Comparison of ENCODE assay signal across 23 cellular contexts in genomic region chr3:9965200-9965875, GRCh38. TPM values are rescaled to one million over a fixed set of nuclear protein-coding genes. Genes with fewer than 3 reads are reported as not detected.
DNase-seq lines count a peak whose midpoint lies in the region; ATAC-seq, FAIRE-seq and TF ChIP-seq lines count a peak whose summit lies in the region.
"Had no signal": no experiment of that assay in that cellular context is flagged by ENCODE, and none has a peak within 500 bp of the region (broad histone marks: within the 10 kb centered on the region; RNA-seq: fewer than 3 reads in every experiment).

No MANE protein-coding gene starts in this region.

- no peak for TF ChIP-seq POLR2A in GM12891 (IDR thresholded peaks at IDR 0.05; ENCODE audit: low read depth, low read length)

- no peak overlapping the region for H3K9ac ChIP-seq in astrocyte (ENCODE audit: low read length)
- H3K9ac ChIP-seq: BLaER1 treated with 17β-estradiol and CSF1 and Interleukin-3, amounts not matched to agents 10 nM and 100 nM had no signal

- no peak overlapping the region for H2AFZ ChIP-seq in astrocyte (ENCODE audit: low read depth, low read length)

- peaks cover 9% of the 10 kb centered on the region for H3K4me1 ChIP-seq in astrocyte (ENCODE audit: insufficient read depth, low read length)
- H3K4me1 ChIP-seq: BLaER1 treated with 17β-estradiol and CSF1 and Interleukin-3, amounts not matched to agents 10 nM and 100 nM; Caco-2 had no signal

- no peaks in the 10 kb centered on the region for H4K20me1 ChIP-seq in astrocyte (ENCODE audit: insufficient read depth, low read length)
- H4K20me1 ChIP-seq: BLaER1 treated with 17β-estradiol and CSF1 and Interleukin-3, amounts not matched to agents 10 nM and 100 nM had no signal

- H3K4me1 Mint-ChIP-seq in astrocyte (ENCODE audit: low read depth, unreplicated experiment) = peaks cover 2% of the 10 kb centered on the region
- H3K4me1 Mint-ChIP-seq: B cell had no signal

- H3K27me3 ChIP-seq in astrocyte (ENCODE audit: insufficient read depth, low read length) = no peaks in the 10 kb centered on the region
- H3K27me3 ChIP-seq: BLaER1 treated with 17β-estradiol and CSF1 and Interleukin-3, amounts not matched to agents 10 nM and 100 nM had no signal

- no peak overlapping the region for H3K4me3 ChIP-seq in astrocyte (ENCODE audit: insufficient read depth, low read depth, low read length)
- H3K4me3 ChIP-seq: A549; BLaER1 treated with 17β-estradiol and CSF1 and Interleukin-3, amounts not matched to agents 10 nM and 100 nM had no signal

- DNase-seq in activated effector memory CD4-positive, alpha-beta T cell treated with anti-CD3 and anti-CD28 coated beads, Interleukin-2, amount 50 U/mL, for 16 hours = peak; percentile 27
- no peak for DNase-seq in activated effector memory CD4-positive, alpha-beta T cell treated with Interleukin-2 at 50 U/mL for 16 hours
- peak; percentile 52 for DNase-seq in astrocyte (ENCODE audit: low read depth)
- peak; percentile 22 for DNase-seq in mesenteric fat pad (ENCODE audit: low spot score)
- DNase-seq in GM12891 (ENCODE audit: insufficient read length, low spot score) = no peak
- DNase-seq: AML-193; Caco-2; Calu3; CD4-positive, alpha-beta T cell; CD8-positive, alpha-beta T cell; DMS79 treated with DMSO at 0.1 percent for 48 hours; GF-D8 had no signal

- no peak overlapping the region for H3K27ac Mint-ChIP-seq in astrocyte (ENCODE audit: unreplicated experiment)
- H3K27ac Mint-ChIP-seq: B cell; CD4-positive, alpha-beta T cell; CD8-positive, alpha-beta T cell had no signal

- H3K79me2 ChIP-seq in astrocyte (ENCODE audit: insufficient read depth, low read length) = no peaks in the 10 kb centered on the region

- no peak overlapping the region for H3K4me2 ChIP-seq in astrocyte (ENCODE audit: low read length)
- H3K4me2 ChIP-seq: A549; BLaER1 treated with 17β-estradiol and CSF1 and Interleukin-3, amounts not matched to agents 10 nM and 100 nM had no signal

- ATAC-seq in GM18519 (IDR thresholded peaks at IDR 0.05; ENCODE audit: low FRiP score, unreplicated experiment) = no peak
- ATAC-seq: A549; CD8-positive, alpha-beta T cell had no signal

- peaks cover 20% of the 10 kb centered on the region for H3K36me3 Mint-ChIP-seq in astrocyte (ENCODE audit: low read depth, unreplicated experiment)

- no peaks in the 10 kb centered on the region for H3K27me3 Mint-ChIP-seq in astrocyte (ENCODE audit: low read depth, unreplicated experiment)
- H3K27me3 Mint-ChIP-seq: B cell; CD4-positive, alpha-beta T cell had no signal

- H3K4me3 Mint-ChIP-seq in astrocyte (ENCODE audit: unreplicated experiment) = no peak overlapping the region
- H3K4me3 Mint-ChIP-seq: B cell; CD4-positive, alpha-beta T cell; CD8-positive, alpha-beta T cell had no signal

- no peaks in the 10 kb centered on the region for H3K9me3 Mint-ChIP-seq in astrocyte (ENCODE audit: unreplicated experiment)
- H3K9me3 Mint-ChIP-seq: CD4-positive, alpha-beta T cell; CD8-positive, alpha-beta T cell had no signal

- H3K36me3 ChIP-seq in astrocyte (ENCODE audit: insufficient read depth, low read length) = peaks cover 10% of the 10 kb centered on the region

- FAIRE-seq in astrocyte (lab: Jason Lieb, UNC) (no peak), GM12891 (lab: Jason Lieb, UNC) (no peak)
- FAIRE-seq: A549, D721Med, G401.6, GM12892, GM18507, GM19239 had no signal

- TF ChIP-seq CTCF in astrocyte (IDR thresholded peaks at IDR 0.05; ENCODE audit: insufficient read depth, low read depth, low read length) = no peak

- H3K27ac ChIP-seq in astrocyte (ENCODE audit: low read depth, low read length) = no peak overlapping the region
- H3K27ac ChIP-seq: 22Rv1; A549; BLaER1 treated with 17β-estradiol and CSF1 and Interleukin-3, amounts not matched to agents 10 nM and 100 nM; C4-2B had no signal

- H3K9me3 ChIP-seq in astrocyte (ENCODE audit: insufficient read depth, low read depth, low read length) = no peaks in the 10 kb centered on the region
- H3K9me3 ChIP-seq: A549; BLaER1 treated with 17β-estradiol and CSF1 and Interleukin-3, amounts not matched to agents 10 nM and 100 nM; Caco-2 had no signal

TF ChIP-seq in GM12891, 5 proteins besides CTCF, POLR2A, EP300 and RAD21:
- TF ChIP-seq POU2F2 (IDR thresholded peaks at IDR 0.05; ENCODE audit: low read depth, low read length) = no peak
- no peak for TF ChIP-seq POLR2AphosphoS5 (IDR thresholded peaks at IDR 0.05; ENCODE audit: low read depth, low read length)
- no peak for TF ChIP-seq TAF1 (IDR thresholded peaks at IDR 0.05; ENCODE audit: low read depth, low read length)
- TF ChIP-seq SPI1 (IDR thresholded peaks at IDR 0.05; ENCODE audit: low read depth, low read length) = no peak
- TF ChIP-seq PAX5 (IDR thresholded peaks at IDR 0.05; ENCODE audit: insufficient read depth, low read length, severe bottlenecking) = no peak

RNA-seq across cellular contexts. Expression of gene PRRT3, which starts 13.1 kb away (rescaled TPM):
- total RNA-seq in astrocyte = 2.2 and 2.4 TPM in 2 replicates
- 1.6 TPM for total RNA-seq in mesenteric fat pad
- polyA plus RNA-seq in GM12891 (2012; ENCODE audit: low read depth, missing spikeins) = 8.2 TPM

RNA-seq across cellular contexts. Expression of gene EMC3, which starts 21.3 kb away (rescaled TPM):
- total RNA-seq in astrocyte (59.7 and 61.0 TPM in 2 replicates), mesenteric fat pad (143 TPM)
- polyA plus RNA-seq in GM12891 (2012; ENCODE audit: low read depth, missing spikeins) = 50.7 TPM

RNA-seq across cellular contexts. Expression of gene CRELD1, which starts 31.7 kb away (rescaled TPM):
- total RNA-seq in astrocyte (18.8 and 26.2 TPM in 2 replicates), mesenteric fat pad (24.8 TPM)
- polyA plus RNA-seq in GM12891 (2012; ENCODE audit: low read depth, missing spikeins) = 13.9 TPM

RNA-seq across cellular contexts. Expression of gene IL17RC, which starts 48.4 kb away (rescaled TPM):
- total RNA-seq in astrocyte (20.1 and 23.9 TPM in 2 replicates), mesenteric fat pad (28.8 TPM)
- 0.41 TPM for polyA plus RNA-seq in GM12891 (2012; ENCODE audit: low read depth, missing spikeins)

Comparison
In these comparisons a context has a peak if more than half of its experiments do, and no peak if none do; other contexts are left out.
1. DNase-seq: peak in activated effector memory CD4-positive, alpha-beta T cell treated with anti-CD3 and anti-CD28 coated beads, Interleukin-2, amount 50 U/mL, for 16 hours (single experiment), astrocyte (single experiment) and mesenteric fat pad (single experiment); none in activated effector memory CD4-positive, alpha-beta T cell treated with Interleukin-2 at 50 U/mL for 16 hours (single experiment) and GM12891 (single experiment).